Comparison of ENCODE assay signal across 29 cellular contexts in genomic region chr2:39875914-39876267, GRCh38.
DNase-seq lines count a peak whose midpoint lies in the region; ATAC-seq and TF ChIP-seq lines count a peak whose summit lies in the region.
"Had no signal": no experiment of that assay in that cellular context is flagged by ENCODE, and none has a peak within 500 bp of the region (broad histone marks: within the 10 kb centered on the region; RNA-seq: fewer than 3 reads in every experiment).

No MANE protein-coding gene starts in this region.

- peaks cover 19% of the 10 kb centered on the region for H3K4me1 Mint-ChIP-seq in MCF 10A (ENCODE audit: insufficient read depth, unreplicated experiment)
- no peaks in the 10 kb centered on the region for H3K4me1 Mint-ChIP-seq in activated naive CD8-positive, alpha-beta T cell treated with anti-CD3 and anti-CD28 coated beads, Interleukin-2, amount 50 U/mL, for 24 hours
- H3K4me1 Mint-ChIP-seq: activated CD4-positive, alpha-beta T cell treated with anti-CD3 and anti-CD28 coated beads for 36 hours; activated naive CD8-positive, alpha-beta T cell treated with anti-CD3 and anti-CD28 coated beads for 36 hours; memory B cell had no signal

- intact Hi-C loops in MCF 10A (cut with micrococcal nuclease) = no loop called here
- intact Hi-C loops in breast epithelium (cut with DNase I; ENCODE audit: low total_unique reads) = no loop called here

- no peak for ATAC-seq in activated naive CD8-positive, alpha-beta T cell treated with anti-CD3 and anti-CD28 coated beads, Interleukin-2, amount 50 U/mL, for 24 hours
- ATAC-seq: activated CD4-positive, alpha-beta T cell treated with anti-CD3 and anti-CD28 coated beads for 36 hours; CD8-positive, alpha-beta T cell; K562 had no signal

- no peak for TF ChIP-seq CTCF in MCF 10A (IDR thresholded peaks at IDR 0.05; ENCODE audit: unreplicated experiment)
- no peak for TF ChIP-seq CTCF in breast epithelium (IDR thresholded peaks at IDR 0.05)
- no peak for TF ChIP-seq CTCF in fibroblast of lung (conservative IDR thresholded peaks at IDR 0.05 in 1 of 2, IDR thresholded peaks at IDR 0.05 in 1 of 2; ENCODE audit: low read depth in 1 of 2, low read length in 2 of 2)

- H3K36me3 ChIP-seq in breast epithelium (no peaks in the 10 kb centered on the region), fibroblast of lung (ENCODE audit: control insufficient read depth, insufficient read depth, low read length) (no peaks in the 10 kb centered on the region), stomach smooth muscle (ENCODE audit: control insufficient read depth in 2 of 2, insufficient read depth in 2 of 2, low read length in 2 of 2) (no peaks in the 10 kb centered on the region)
- H3K36me3 ChIP-seq: neural progenitor cell had no signal

- H3K9me3 ChIP-seq in breast epithelium = no peaks in the 10 kb centered on the region
- no peaks in the 10 kb centered on the region for H3K9me3 ChIP-seq in fibroblast of lung (ENCODE audit: control insufficient read depth, insufficient read depth, low read depth, low read length)
- H3K9me3 ChIP-seq in stomach smooth muscle (ENCODE audit: control insufficient read depth in 2 of 2, low read length in 2 of 2) = peaks cover 0 to 2% of the 10 kb centered on the region in 2 donors

- no peak overlapping the region for H3K27ac ChIP-seq in breast epithelium
- H3K27ac ChIP-seq in fibroblast of lung (ENCODE audit: insufficient read depth, low read length) = peak overlapping the region; percentile 81
- peak overlapping the region; percentile 49 for H3K27ac ChIP-seq in stomach smooth muscle (ENCODE audit: low read length)
- no peak overlapping the region for H3K27ac ChIP-seq in substantia nigra (ENCODE audit: low read depth, low read length, poor library complexity, severe bottlenecking)
- H3K27ac ChIP-seq: foreskin keratinocyte, neural progenitor cell, SK-N-MC had no signal

- no peaks in the 10 kb centered on the region for H3K4me1 ChIP-seq in breast epithelium
- H3K4me1 ChIP-seq in fibroblast of lung (ENCODE audit: control insufficient read depth, extremely low read depth, insufficient read depth, low read length) = peaks cover 13% of the 10 kb centered on the region
- peaks cover 13% of the 10 kb centered on the region for H3K4me1 ChIP-seq in stomach smooth muscle (ENCODE audit: control insufficient read depth, insufficient read depth, low read length)
- H3K4me1 ChIP-seq: neural progenitor cell had no signal

- H3K79me2 ChIP-seq in fibroblast of lung (ENCODE audit: control insufficient read depth, insufficient read depth, low read length) = no peaks in the 10 kb centered on the region

- POLR2A ChIA-PET in MCF 10A (lab: Yijun Ruan, JAX) = interaction anchor here (1.2 to 1.5 kb wide), 2 partner anchors 30 to 98 kb away, joined by 4 to 6 read pairs; no protein-coding TSS in a partner anchor

- no peak overlapping the region for H3K9ac ChIP-seq in fibroblast of lung (ENCODE audit: insufficient read depth, low read length)
- H3K9ac ChIP-seq in stomach smooth muscle (ENCODE audit: low read length in 2 of 2) = no peak overlapping the region
- H3K9ac ChIP-seq: neural progenitor cell had no signal

- no peaks in the 10 kb centered on the region for H3K27me3 Mint-ChIP-seq in MCF 10A (ENCODE audit: insufficient read depth, unreplicated experiment)
- H3K27me3 Mint-ChIP-seq in activated naive CD8-positive, alpha-beta T cell treated with anti-CD3 and anti-CD28 coated beads, Interleukin-2, amount 50 U/mL, for 24 hours = no peaks in the 10 kb centered on the region

- H3K36me3 Mint-ChIP-seq in MCF 10A (ENCODE audit: insufficient read depth, unreplicated experiment) = no peaks in the 10 kb centered on the region
- no peaks in the 10 kb centered on the region for H3K36me3 Mint-ChIP-seq in activated naive CD8-positive, alpha-beta T cell treated with anti-CD3 and anti-CD28 coated beads, Interleukin-2, amount 50 U/mL, for 24 hours (ENCODE audit: low read depth)
- H3K36me3 Mint-ChIP-seq: activated naive CD8-positive, alpha-beta T cell treated with anti-CD3 and anti-CD28 coated beads for 36 hours; CD8-positive, alpha-beta T cell; memory B cell had no signal

- CTCF ChIA-PET in MCF 10A (lab: Yijun Ruan, JAX) = interaction anchor here (0.7 to 1.4 kb wide), 4 partner anchors 8 to 337 kb away, joined by 3 to 4 read pairs (median 4); no protein-coding TSS in a partner anchor

- H2AFZ ChIP-seq in fibroblast of lung (ENCODE audit: low read length) = no peak overlapping the region
- H2AFZ ChIP-seq: neural progenitor cell had no signal

- BruUV-seq in MCF 10A (replicated peaks; lab: Mats Ljungman, UMichigan) = no TSS peak

- no peak overlapping the region for H3K4me3 ChIP-seq in breast epithelium
- no peak overlapping the region for H3K4me3 ChIP-seq in fibroblast of lung (replicated peaks in 1 of 4; ENCODE audit: control extremely low read depth in 1 of 4, insufficient read depth in 1 of 4, low read depth in 3 of 4, low read length in 4 of 4)
- peak overlapping the region in 1 of 2 donors; percentile 10 for H3K4me3 ChIP-seq in stomach smooth muscle (ENCODE audit: low read length in 2 of 2)
- H3K4me3 ChIP-seq: K562, neural progenitor cell, SK-N-MC had no signal

- peak overlapping the region; percentile 37 for H3K27ac Mint-ChIP-seq in MCF 10A (ENCODE audit: low read depth, unreplicated experiment)
- H3K27ac Mint-ChIP-seq in activated naive CD8-positive, alpha-beta T cell treated with anti-CD3 and anti-CD28 coated beads, Interleukin-2, amount 50 U/mL, for 24 hours = no peak overlapping the region
- H3K27ac Mint-ChIP-seq: activated CD4-positive, alpha-beta T cell treated with anti-CD3 and anti-CD28 coated beads for 36 hours; activated naive CD8-positive, alpha-beta T cell treated with anti-CD3 and anti-CD28 coated beads for 36 hours; CD8-positive, alpha-beta T cell; memory B cell; neural progenitor cell had no signal

- no peaks in the 10 kb centered on the region for H3K27me3 ChIP-seq in breast epithelium
- no peaks in the 10 kb centered on the region for H3K27me3 ChIP-seq in fibroblast of lung (ENCODE audit: control insufficient read depth, insufficient read depth, low read length)
- H3K27me3 ChIP-seq in stomach smooth muscle (ENCODE audit: control insufficient read depth in 1 of 2, insufficient read depth in 2 of 2, low read length in 2 of 2) = no peaks in the 10 kb centered on the region
- H3K27me3 ChIP-seq: foreskin keratinocyte, neural progenitor cell had no signal

- H3K9me3 Mint-ChIP-seq in MCF 10A (ENCODE audit: unreplicated experiment) = no peaks in the 10 kb centered on the region
- peaks cover 10% of the 10 kb centered on the region for H3K9me3 Mint-ChIP-seq in activated naive CD8-positive, alpha-beta T cell treated with anti-CD3 and anti-CD28 coated beads, Interleukin-2, amount 50 U/mL, for 24 hours

- no peak overlapping the region for H3K4me2 ChIP-seq in fibroblast of lung (ENCODE audit: extremely low read depth, insufficient read depth, low read length)
- H3K4me2 ChIP-seq: neural progenitor cell had no signal

- no peaks in the 10 kb centered on the region for H4K20me1 ChIP-seq in fibroblast of lung (ENCODE audit: control insufficient read depth, extremely low read depth, insufficient read depth, low read length)

- no peak overlapping the region for H3K4me3 Mint-ChIP-seq in MCF 10A (ENCODE audit: unreplicated experiment)
- H3K4me3 Mint-ChIP-seq in activated naive CD8-positive, alpha-beta T cell treated with anti-CD3 and anti-CD28 coated beads, Interleukin-2, amount 50 U/mL, for 24 hours = no peak overlapping the region
- H3K4me3 Mint-ChIP-seq: activated CD4-positive, alpha-beta T cell treated with anti-CD3 and anti-CD28 coated beads for 36 hours; activated naive CD8-positive, alpha-beta T cell treated with anti-CD3 and anti-CD28 coated beads for 36 hours; CD8-positive, alpha-beta T cell; memory B cell; neural progenitor cell had no signal

- TF ChIP-seq POLR2A in breast epithelium (IDR thresholded peaks at IDR 0.05) = no peak

- no peak for DNase-seq in MCF 10A (ENCODE audit: unreplicated experiment)
- DNase-seq in breast epithelium (ENCODE audit: low spot score in 2 of 2) = no peak
- DNase-seq in RPMI8226 = peak; percentile 30
- DNase-seq in fibroblast of lung (ENCODE audit: low read depth in 2 of 2) = peak in 1 of 2 donors; percentile 27
- no peak for DNase-seq in activated naive CD8-positive, alpha-beta T cell treated with anti-CD3 and anti-CD28 coated beads, Interleukin-2, amount 50 U/mL, for 24 hours
- DNase-seq in substantia nigra (lab: John Stamatoyannopoulos, UW) = no peak
- no peak for DNase-seq in DMS153 treated with DMSO at 0.1 percent for 48 hours (lab: John Stamatoyannopoulos, UW; ENCODE audit: unreplicated experiment)
- DNase-seq: 8988T; activated CD4-positive, alpha-beta T cell treated with anti-CD3 and anti-CD28 coated beads for 36 hours; activated CD8-positive, alpha-beta memory T cell treated with anti-CD3 and anti-CD28 coated beads for 24 hours; activated effector memory CD4-positive, alpha-beta T cell treated with Interleukin-2 at 50 U/mL for 16 hours; activated naive CD8-positive, alpha-beta T cell treated with anti-CD3 and anti-CD28 coated beads for 36 hours; AML-193; CD8-positive, alpha-beta T cell; DMS 273 treated with DMSO at 0.1 percent for 48 hours; H7; MM.1S; NCI-H2029 treated with DMSO at 0.1 percent for 48 hours; NCI-H69; posterior cingulate gyrus; stimulated activated CD4-positive, alpha-beta T cell treated with anti-CD3 and anti-CD28 coated beads, Interleukin-15, amount 100 ng/mL, for 24 hours; stimulated activated naive CD4-positive, alpha-beta T cell treated with Interleukin-2 at 50 U/mL for 16 hours; T-helper 2 cell had no signal

Comparison
In these comparisons a context has a peak if more than half of its experiments do, and no peak if none do; other contexts are left out.
1. H3K27ac ChIP-seq: peak in fibroblast of lung (single experiment) and stomach smooth muscle (single experiment); none in breast epithelium (0 of 2) and substantia nigra (single experiment).